Comparison of ENCODE assay signal across 1 cellular context in genomic region chr17:75904749-75905521, GRCh38.
TF ChIP-seq lines count a peak whose summit lies in the region.

MRPL38 (minus strand) TSS chr17:75904884; CDS start chr17:75904875, 9 bp downstream.

TF ChIP-seq in HepG2, 621 proteins besides CTCF, POLR2A, EP300 and RAD21 (continued from another document and continues in another):
- TF ChIP-seq, protein P1, sequence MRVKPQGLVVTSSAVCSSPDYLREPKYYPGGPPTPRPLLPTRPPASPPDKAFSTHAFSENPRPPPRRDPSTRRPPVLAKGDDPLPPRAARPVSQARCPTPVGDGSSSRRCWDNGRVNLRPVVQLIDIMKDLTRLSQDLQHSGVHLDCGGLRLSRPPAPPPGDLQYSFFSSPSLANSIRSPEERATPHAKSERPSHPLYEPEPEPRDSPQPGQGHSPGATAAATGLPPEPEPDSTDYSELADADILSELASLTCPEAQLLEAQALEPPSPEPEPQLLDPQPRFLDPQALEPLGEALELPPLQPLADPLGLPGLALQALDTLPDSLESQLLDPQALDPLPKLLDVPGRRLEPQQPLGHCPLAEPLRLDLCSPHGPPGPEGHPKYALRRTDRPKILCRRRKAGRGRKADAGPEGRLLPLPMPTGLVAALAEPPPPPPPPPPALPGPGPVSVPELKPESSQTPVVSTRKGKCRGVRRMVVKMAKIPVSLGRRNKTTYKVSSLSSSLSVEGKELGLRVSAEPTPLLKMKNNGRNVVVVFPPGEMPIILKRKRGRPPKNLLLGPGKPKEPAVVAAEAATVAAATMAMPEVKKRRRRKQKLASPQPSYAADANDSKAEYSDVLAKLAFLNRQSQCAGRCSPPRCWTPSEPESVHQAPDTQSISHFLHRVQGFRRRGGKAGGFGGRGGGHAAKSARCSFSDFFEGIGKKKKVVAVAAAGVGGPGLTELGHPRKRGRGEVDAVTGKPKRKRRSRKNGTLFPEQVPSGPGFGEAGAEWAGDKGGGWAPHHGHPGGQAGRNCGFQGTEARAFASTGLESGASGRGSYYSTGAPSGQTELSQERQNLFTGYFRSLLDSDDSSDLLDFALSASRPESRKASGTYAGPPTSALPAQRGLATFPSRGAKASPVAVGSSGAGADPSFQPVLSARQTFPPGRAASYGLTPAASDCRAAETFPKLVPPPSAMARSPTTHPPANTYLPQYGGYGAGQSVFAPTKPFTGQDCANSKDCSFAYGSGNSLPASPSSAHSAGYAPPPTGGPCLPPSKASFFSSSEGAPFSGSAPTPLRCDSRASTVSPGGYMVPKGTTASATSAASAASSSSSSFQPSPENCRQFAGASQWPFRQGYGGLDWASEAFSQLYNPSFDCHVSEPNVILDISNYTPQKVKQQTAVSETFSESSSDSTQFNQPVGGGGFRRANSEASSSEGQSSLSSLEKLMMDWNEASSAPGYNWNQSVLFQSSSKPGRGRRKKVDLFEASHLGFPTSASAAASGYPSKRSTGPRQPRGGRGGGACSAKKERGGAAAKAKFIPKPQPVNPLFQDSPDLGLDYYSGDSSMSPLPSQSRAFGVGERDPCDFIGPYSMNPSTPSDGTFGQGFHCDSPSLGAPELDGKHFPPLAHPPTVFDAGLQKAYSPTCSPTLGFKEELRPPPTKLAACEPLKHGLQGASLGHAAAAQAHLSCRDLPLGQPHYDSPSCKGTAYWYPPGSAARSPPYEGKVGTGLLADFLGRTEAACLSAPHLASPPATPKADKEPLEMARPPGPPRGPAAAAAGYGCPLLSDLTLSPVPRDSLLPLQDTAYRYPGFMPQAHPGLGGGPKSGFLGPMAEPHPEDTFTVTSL (CRISPR knock-in tag; IDR thresholded peaks at IDR 0.05; ENCODE audit: borderline replicate concordance) = no peak; the same call in 1 of the 2 replicates
- TF ChIP-seq ZNF562 (CRISPR knock-in tag; IDR thresholded peaks at IDR 0.05; ENCODE audit: borderline replicate concordance) = no peak
- TF ChIP-seq, protein P2, sequence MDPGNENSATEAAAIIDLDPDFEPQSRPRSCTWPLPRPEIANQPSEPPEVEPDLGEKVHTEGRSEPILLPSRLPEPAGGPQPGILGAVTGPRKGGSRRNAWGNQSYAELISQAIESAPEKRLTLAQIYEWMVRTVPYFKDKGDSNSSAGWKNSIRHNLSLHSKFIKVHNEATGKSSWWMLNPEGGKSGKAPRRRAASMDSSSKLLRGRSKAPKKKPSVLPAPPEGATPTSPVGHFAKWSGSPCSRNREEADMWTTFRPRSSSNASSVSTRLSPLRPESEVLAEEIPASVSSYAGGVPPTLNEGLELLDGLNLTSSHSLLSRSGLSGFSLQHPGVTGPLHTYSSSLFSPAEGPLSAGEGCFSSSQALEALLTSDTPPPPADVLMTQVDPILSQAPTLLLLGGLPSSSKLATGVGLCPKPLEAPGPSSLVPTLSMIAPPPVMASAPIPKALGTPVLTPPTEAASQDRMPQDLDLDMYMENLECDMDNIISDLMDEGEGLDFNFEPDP (CRISPR knock-in tag; conservative IDR thresholded peaks at IDR 0.05) = 0 out of 2 replicates have a peak, but pooled peaks have one; percentile 62
- peak; percentile 86; the same call in 1 of the 2 replicates for TF ChIP-seq BRCA1 (CRISPR knock-in tag; IDR thresholded peaks at IDR 0.05)
- no peak for TF ChIP-seq SP1 (IDR thresholded peaks at IDR 0.05)
- TF ChIP-seq SP1 (CRISPR knock-in tag; IDR thresholded peaks at IDR 0.05) = peak; percentile 94
- peak; percentile 99 for TF ChIP-seq KDM3A (CRISPR knock-in tag; IDR thresholded peaks at IDR 0.05; ENCODE audit: low read depth)
- peak; percentile 91 for TF ChIP-seq GATAD1 (CRISPR knock-in tag; IDR thresholded peaks at IDR 0.05)
- TF ChIP-seq ZBTB39 (CRISPR knock-in tag; IDR thresholded peaks at IDR 0.05) = peak; percentile 43; the same call in 1 of the 2 replicates
- no peak for TF ChIP-seq GATA4 (IDR thresholded peaks at IDR 0.05; ENCODE audit: borderline replicate concordance, low read depth)
- TF ChIP-seq NAIF1 (CRISPR knock-in tag; IDR thresholded peaks at IDR 0.05; ENCODE audit: borderline replicate concordance) = 0 out of 2 replicates have a peak, but pooled peaks have one; percentile 60
- TF ChIP-seq MTF2 (CRISPR knock-in tag; IDR thresholded peaks at IDR 0.05; ENCODE audit: borderline replicate concordance) = peak; percentile 51; the same call in 1 of the 2 replicates
- TF ChIP-seq SOX13 (IDR thresholded peaks at IDR 0.05) = peak; percentile 2; the same call in 1 of the 2 replicates
- peak in 1 of 2 experiments; percentile 75; a peak in 2 of 4 replicates for TF ChIP-seq SOX13 (CRISPR knock-in tag; conservative IDR thresholded peaks at IDR 0.05 in 1 of 2, IDR thresholded peaks at IDR 0.05 in 1 of 2)
- TF ChIP-seq ZNF234 (CRISPR knock-in tag; conservative IDR thresholded peaks at IDR 0.05) = no peak; the same call in 1 of the 2 replicates
- peak; percentile 92; the same call in 1 of the 2 replicates for TF ChIP-seq ZNF761 (CRISPR knock-in tag; conservative IDR thresholded peaks at IDR 0.05)
- peak; percentile 74; the same call in 1 of the 2 replicates for TF ChIP-seq SNAI1 (CRISPR knock-in tag; IDR thresholded peaks at IDR 0.05; ENCODE audit: borderline replicate concordance)
- no peak for TF ChIP-seq NFRKB (IDR thresholded peaks at IDR 0.05)
- peak; percentile 92 for TF ChIP-seq ZSCAN25 (CRISPR knock-in tag; IDR thresholded peaks at IDR 0.05)
- TF ChIP-seq SALL2 (CRISPR knock-in tag; IDR thresholded peaks at IDR 0.05) = peak; percentile 99
- TF ChIP-seq ZNF362 (CRISPR knock-in tag; IDR thresholded peaks at IDR 0.05; ENCODE audit: borderline replicate concordance) = peak; percentile 65; the same call in 1 of the 2 replicates
- TF ChIP-seq, protein P3, sequence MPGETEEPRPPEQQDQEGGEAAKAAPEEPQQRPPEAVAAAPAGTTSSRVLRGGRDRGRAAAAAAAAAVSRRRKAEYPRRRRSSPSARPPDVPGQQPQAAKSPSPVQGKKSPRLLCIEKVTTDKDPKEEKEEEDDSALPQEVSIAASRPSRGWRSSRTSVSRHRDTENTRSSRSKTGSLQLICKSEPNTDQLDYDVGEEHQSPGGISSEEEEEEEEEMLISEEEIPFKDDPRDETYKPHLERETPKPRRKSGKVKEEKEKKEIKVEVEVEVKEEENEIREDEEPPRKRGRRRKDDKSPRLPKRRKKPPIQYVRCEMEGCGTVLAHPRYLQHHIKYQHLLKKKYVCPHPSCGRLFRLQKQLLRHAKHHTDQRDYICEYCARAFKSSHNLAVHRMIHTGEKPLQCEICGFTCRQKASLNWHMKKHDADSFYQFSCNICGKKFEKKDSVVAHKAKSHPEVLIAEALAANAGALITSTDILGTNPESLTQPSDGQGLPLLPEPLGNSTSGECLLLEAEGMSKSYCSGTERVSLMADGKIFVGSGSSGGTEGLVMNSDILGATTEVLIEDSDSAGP (CRISPR knock-in tag; IDR thresholded peaks at IDR 0.05; ENCODE audit: borderline replicate concordance) = peak; percentile 98
- no peak for TF ChIP-seq ZNF382 (CRISPR knock-in tag; IDR thresholded peaks at IDR 0.05; ENCODE audit: borderline replicate concordance)
- TF ChIP-seq PCBP1 (IDR thresholded peaks at IDR 0.05; ENCODE audit: borderline replicate concordance, low read depth, low read length) = no peak; the same call in 1 of the 2 replicates
- peak; percentile 99 for TF ChIP-seq ZNF614 (CRISPR knock-in tag; IDR thresholded peaks at IDR 0.05; ENCODE audit: borderline replicate concordance)
- TF ChIP-seq, protein P4, sequence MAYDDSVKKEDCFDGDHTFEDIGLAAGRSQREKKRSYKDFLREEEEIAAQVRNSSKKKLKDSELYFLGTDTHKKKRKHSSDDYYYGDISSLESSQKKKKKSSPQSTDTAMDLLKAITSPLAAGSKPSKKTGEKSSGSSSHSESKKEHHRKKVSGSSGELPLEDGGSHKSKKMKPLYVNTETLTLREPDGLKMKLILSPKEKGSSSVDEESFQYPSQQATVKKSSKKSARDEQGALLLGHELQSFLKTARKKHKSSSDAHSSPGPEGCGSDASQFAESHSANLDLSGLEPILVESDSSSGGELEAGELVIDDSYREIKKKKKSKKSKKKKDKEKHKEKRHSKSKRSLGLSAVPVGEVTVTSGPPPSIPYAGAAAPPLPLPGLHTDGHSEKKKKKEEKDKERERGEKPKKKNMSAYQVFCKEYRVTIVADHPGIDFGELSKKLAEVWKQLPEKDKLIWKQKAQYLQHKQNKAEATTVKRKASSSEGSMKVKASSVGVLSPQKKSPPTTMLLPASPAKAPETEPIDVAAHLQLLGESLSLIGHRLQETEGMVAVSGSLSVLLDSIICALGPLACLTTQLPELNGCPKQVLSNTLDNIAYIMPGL (CRISPR knock-in tag; IDR thresholded peaks at IDR 0.05; ENCODE audit: borderline replicate concordance in 1 of 2, low read depth in 1 of 2) = peak; percentile 99; a peak in 3 of 4 replicates
- peak; percentile 92 for TF ChIP-seq RXRB (CRISPR knock-in tag; IDR thresholded peaks at IDR 0.05; ENCODE audit: borderline replicate concordance)
- TF ChIP-seq, protein P5, sequence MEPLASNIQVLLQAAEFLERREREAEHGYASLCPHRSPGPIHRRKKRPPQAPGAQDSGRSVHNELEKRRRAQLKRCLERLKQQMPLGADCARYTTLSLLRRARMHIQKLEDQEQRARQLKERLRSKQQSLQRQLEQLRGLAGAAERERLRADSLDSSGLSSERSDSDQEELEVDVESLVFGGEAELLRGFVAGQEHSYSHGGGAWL (CRISPR knock-in tag; IDR thresholded peaks at IDR 0.05) = peak; percentile 91
- peak; percentile 91; the same call in 1 of the 2 replicates for TF ChIP-seq KLF6 (CRISPR knock-in tag; IDR thresholded peaks at IDR 0.05)
- TF ChIP-seq ZNF274 (CRISPR knock-in tag; IDR thresholded peaks at IDR 0.05) = peak; percentile 93
- peak; percentile 94 for TF ChIP-seq MXI1 (IDR thresholded peaks at IDR 0.05; ENCODE audit: borderline replicate concordance, low read depth, low read length)
- TF ChIP-seq PCBP2 (optimal IDR thresholded peaks at IDR 0.05; ENCODE audit: low read depth, low read length, poor library complexity, severe bottlenecking) = no peak
- TF ChIP-seq ARID2 (CRISPR knock-in tag; IDR thresholded peaks at IDR 0.05; ENCODE audit: borderline replicate concordance) = peak; percentile 94
- no peak for TF ChIP-seq TRIM22 (IDR thresholded peaks at IDR 0.05)
- TF ChIP-seq, protein P6, sequence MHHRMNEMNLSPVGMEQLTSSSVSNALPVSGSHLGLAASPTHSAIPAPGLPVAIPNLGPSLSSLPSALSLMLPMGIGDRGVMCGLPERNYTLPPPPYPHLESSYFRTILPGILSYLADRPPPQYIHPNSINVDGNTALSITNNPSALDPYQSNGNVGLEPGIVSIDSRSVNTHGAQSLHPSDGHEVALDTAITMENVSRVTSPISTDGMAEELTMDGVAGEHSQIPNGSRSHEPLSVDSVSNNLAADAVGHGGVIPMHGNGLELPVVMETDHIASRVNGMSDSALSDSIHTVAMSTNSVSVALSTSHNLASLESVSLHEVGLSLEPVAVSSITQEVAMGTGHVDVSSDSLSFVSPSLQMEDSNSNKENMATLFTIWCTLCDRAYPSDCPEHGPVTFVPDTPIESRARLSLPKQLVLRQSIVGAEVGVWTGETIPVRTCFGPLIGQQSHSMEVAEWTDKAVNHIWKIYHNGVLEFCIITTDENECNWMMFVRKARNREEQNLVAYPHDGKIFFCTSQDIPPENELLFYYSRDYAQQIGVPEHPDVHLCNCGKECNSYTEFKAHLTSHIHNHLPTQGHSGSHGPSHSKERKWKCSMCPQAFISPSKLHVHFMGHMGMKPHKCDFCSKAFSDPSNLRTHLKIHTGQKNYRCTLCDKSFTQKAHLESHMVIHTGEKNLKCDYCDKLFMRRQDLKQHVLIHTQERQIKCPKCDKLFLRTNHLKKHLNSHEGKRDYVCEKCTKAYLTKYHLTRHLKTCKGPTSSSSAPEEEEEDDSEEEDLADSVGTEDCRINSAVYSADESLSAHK (CRISPR knock-in tag; IDR thresholded peaks at IDR 0.05; ENCODE audit: borderline replicate concordance) = peak; percentile 87; the same call in 1 of the 2 replicates
- TF ChIP-seq, protein P7, sequence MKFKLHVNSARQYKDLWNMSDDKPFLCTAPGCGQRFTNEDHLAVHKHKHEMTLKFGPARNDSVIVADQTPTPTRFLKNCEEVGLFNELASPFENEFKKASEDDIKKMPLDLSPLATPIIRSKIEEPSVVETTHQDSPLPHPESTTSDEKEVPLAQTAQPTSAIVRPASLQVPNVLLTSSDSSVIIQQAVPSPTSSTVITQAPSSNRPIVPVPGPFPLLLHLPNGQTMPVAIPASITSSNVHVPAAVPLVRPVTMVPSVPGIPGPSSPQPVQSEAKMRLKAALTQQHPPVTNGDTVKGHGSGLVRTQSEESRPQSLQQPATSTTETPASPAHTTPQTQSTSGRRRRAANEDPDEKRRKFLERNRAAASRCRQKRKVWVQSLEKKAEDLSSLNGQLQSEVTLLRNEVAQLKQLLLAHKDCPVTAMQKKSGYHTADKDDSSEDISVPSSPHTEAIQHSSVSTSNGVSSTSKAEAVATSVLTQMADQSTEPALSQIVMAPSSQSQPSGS (CRISPR knock-in tag; IDR thresholded peaks at IDR 0.05) = peak; percentile 96
- peak; percentile 80; the same call in 1 of the 2 replicates for TF ChIP-seq ZNF256 (CRISPR knock-in tag; conservative IDR thresholded peaks at IDR 0.05)
- peak; percentile 36; the same call in 1 of the 2 replicates for TF ChIP-seq SP2 (CRISPR knock-in tag; IDR thresholded peaks at IDR 0.05)
